Comparison of ENCODE assay signal across 21 cellular contexts in the genomic region with DNA sequence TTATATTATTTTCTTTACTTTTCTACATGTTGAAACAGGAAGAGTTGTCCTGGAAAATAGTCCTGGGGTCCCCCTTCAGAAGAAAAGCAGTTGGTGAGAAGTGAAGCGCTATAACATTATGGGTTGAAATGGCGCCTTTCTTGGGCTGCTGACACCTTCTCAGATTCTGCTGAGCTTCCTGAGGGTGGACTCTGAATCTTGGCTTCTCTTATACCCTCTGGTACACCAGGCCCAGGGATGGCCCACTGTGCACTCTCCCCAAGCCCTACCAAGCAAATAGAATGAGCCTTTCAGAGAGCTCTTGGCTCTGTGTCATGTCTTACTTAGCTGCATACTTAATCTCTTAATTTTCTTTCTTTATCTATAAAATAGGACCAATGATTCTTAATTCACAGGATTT. TPM values are rescaled to one million over a fixed set of nuclear protein-coding genes. Genes with fewer than 3 reads are reported as not detected.
"Had no signal": no experiment of that assay in that cellular context is flagged by ENCODE, and none has a peak within 500 bp of the region (broad histone marks: within the 10 kb centered on the region; RNA-seq: fewer than 3 reads in every experiment).

No MANE protein-coding gene starts in this region.

- H3K4me3 Mint-ChIP-seq: activated CD4-positive, alpha-beta T cell treated with anti-CD3 and anti-CD28 coated beads for 36 hours; neural crest cell had no signal

- DNase-seq: activated CD4-positive, alpha-beta T cell treated with anti-CD3 and anti-CD28 coated beads for 36 hours; activated CD4-positive, alpha-beta T cell treated with anti-CD3 and anti-CD28 coated beads, Interleukin-2, amount 50 U/mL, for 48 hours; colonic mucosa; foreskin keratinocyte; stimulated activated CD4-positive, alpha-beta T cell treated with anti-CD3 and anti-CD28 coated beads, Interleukin-2, amount 100 ng/mL, for 24 hours; stimulated activated naive CD8-positive, alpha-beta T cell treated with anti-CD3 and anti-CD28 coated beads, Interleukin-15, Interleukin-2, amounts not matched to agents 100 U/mL and 50 U/mL, for 24 hours; substantia nigra; T-helper 2 cell had no signal

- H3K4me1 ChIP-seq: ascending aorta, colonic mucosa, foreskin keratinocyte, right atrium auricular region, SJSA1 had no signal

- H3K27ac ChIP-seq: ascending aorta, colonic mucosa, foreskin keratinocyte, hepatocyte, right atrium auricular region, SJSA1, tibial nerve had no signal

- H3K4me3 ChIP-seq: ascending aorta, colonic mucosa, hepatocyte, lung, right atrium auricular region, SJSA1, tibial nerve had no signal

- H3K27me3 Mint-ChIP-seq: activated CD4-positive, alpha-beta T cell treated with anti-CD3 and anti-CD28 coated beads for 36 hours; central memory CD8-positive, alpha-beta T cell had no signal

- H3K36me3 ChIP-seq: ascending aorta, colonic mucosa, right atrium auricular region, SJSA1, tibial nerve had no signal

- H3K27ac Mint-ChIP-seq: progenitor cell of endocrine pancreas had no signal

- H3K9me3 ChIP-seq: ascending aorta, colonic mucosa, SJSA1, tibial nerve had no signal

- ATAC-seq: activated CD4-positive, alpha-beta T cell treated with anti-CD3 and anti-CD28 coated beads for 36 hours; foreskin keratinocyte; left lobe of liver; stimulated activated naive CD8-positive, alpha-beta T cell treated with anti-CD3 and anti-CD28 coated beads, Interleukin-15, Interleukin-2, amounts not matched to agents 100 U/mL and 50 U/mL, for 24 hours had no signal

- H3K9me3 Mint-ChIP-seq: central memory CD8-positive, alpha-beta T cell had no signal

- H3K27me3 ChIP-seq: ascending aorta, colonic mucosa, hepatocyte, right atrium auricular region had no signal

RNA-seq across cellular contexts. Expression of gene CD247, which starts 42.3 kb away (rescaled TPM):
- total RNA-seq: epithelial cell of proximal tubule, fibroblast of lung, hepatocyte, progenitor cell of endocrine pancreas, SJSA1 had no signal
- polyA plus RNA-seq: fibroblast of lung, foreskin keratinocyte, hepatocyte, keratinocyte had no signal
